ENCODE assay signal across 8 cellular contexts in the genomic region with DNA sequence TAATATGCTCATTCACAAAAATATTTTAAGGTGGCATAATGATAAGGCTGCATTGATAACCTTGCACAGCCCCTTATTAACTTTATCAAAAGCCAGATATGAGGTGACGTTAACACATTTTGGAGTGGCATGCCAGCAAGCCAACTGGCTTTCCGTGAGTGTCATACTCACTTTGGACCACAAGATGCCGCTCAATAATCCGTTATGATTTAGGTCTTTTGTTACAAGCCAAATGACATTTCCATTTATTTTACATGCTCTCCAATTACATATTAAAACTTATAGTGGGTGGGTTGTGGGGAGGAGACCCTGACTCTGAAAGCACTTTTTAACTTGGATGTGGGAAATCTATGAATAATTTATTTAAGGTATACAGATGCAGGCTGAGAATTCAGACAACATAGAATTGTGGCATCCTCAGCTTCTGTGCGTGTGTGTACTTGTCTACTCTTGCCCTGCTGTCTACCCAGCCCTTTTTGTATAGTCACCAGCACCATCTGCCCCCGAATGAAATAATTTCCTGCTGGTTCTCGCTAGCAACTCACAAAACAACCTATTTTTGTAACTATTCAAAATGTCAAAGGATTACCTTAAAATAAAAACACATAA.
DNase-seq lines count a peak whose midpoint lies in the region; ATAC-seq and TF ChIP-seq lines count a peak whose summit lies in the region.

No MANE protein-coding gene starts in this region.

- H3K27ac Mint-ChIP-seq in natural killer cell treated with Interleukin-12 subunit alpha and Interleukin-12 subunit beta and Interleukin-15 and Interleukin-18, amount 100 ng/mL, for 72 hours: no peak overlapping the region

- dilution Hi-C loops in mammary epithelial cell (cut with HindIII; ENCODE audit: low sequenced_read_pairs): no loop called here

- H3K4me1 ChIP-seq in mammary epithelial cell (ENCODE audit: insufficient read depth, low read length) (peaks cover 6% of the 10 kb centered on the region), lung (ENCODE audit: control insufficient read depth in 2 of 2, insufficient read depth in 2 of 2, low read length in 2 of 2) (no peaks in the 10 kb centered on the region)

- H3K36me3 Mint-ChIP-seq in natural killer cell treated with Interleukin-12 subunit alpha and Interleukin-12 subunit beta and Interleukin-15 and Interleukin-18, amount 100 ng/mL, for 72 hours: no peaks in the 10 kb centered on the region

- H3K4me3 ChIP-seq in mammary epithelial cell (replicated peaks in 1 of 3; ENCODE audit: insufficient read depth in 1 of 3, low read depth in 2 of 3, low read length in 3 of 3): peak overlapping the region in 1 of 3 experiments; percentile 2
- H3K4me3 ChIP-seq in lung: no peak overlapping the region

- WGBS in mammary epithelial cell (ENCODE audit: low coverage, missing lambda C conversion rate): 1% methylated on average over 7 of the region's 7 CpGs
- WGBS in lung, 2 donors: 24 to 33% methylated on average over 7 of the region's 7 CpGs

- H2AFZ ChIP-seq in mammary epithelial cell (ENCODE audit: low read depth, low read length): peak overlapping the region; percentile 64

- CTCF ChIA-PET in mammary epithelial cell (lab: Charles Lee; ENCODE audit: low non-redundant PET): interaction anchor here (0.5 to 0.8 kb wide), 2 partner anchors 33 to 102 kb away, joined by 3 read pairs; no protein-coding TSS in a partner anchor

- H3K9me3 ChIP-seq in mammary epithelial cell (replicated peaks; ENCODE audit: insufficient read depth, low read length) (no peaks in the 10 kb centered on the region), lung (ENCODE audit: control insufficient read depth in 2 of 2, insufficient read depth in 1 of 2, low read length in 1 of 2) (no peaks in the 10 kb centered on the region)

- H3K36me3 ChIP-seq in mammary epithelial cell (ENCODE audit: insufficient read depth, low read length): no peaks in the 10 kb centered on the region
- H3K36me3 ChIP-seq in lung (ENCODE audit: control insufficient read depth in 2 of 2, insufficient read depth in 2 of 2, low read length in 2 of 2): no peaks in the 10 kb centered on the region

- intact Hi-C loops in mammary epithelial cell (cut with micrococcal nuclease): loop anchor here (1.0 to 10.0 kb wide), 5 partner anchors 102 to 529 kb away; no protein-coding TSS in a partner anchor

- peak; percentile 73 for TF ChIP-seq CTCF in GM10266 (IDR thresholded peaks at IDR 0.05; ENCODE audit: control insufficient read depth, insufficient read depth, low read depth, missing control alignments)
- peak; percentile 87 to 93 for TF ChIP-seq CTCF in mammary epithelial cell (conservative IDR thresholded peaks at IDR 0.05 in 1 of 2, IDR thresholded peaks at IDR 0.05 in 1 of 2; ENCODE audit: extremely low read depth in 1 of 2, insufficient read depth in 1 of 2, low read depth in 1 of 2, low read length in 2 of 2)
- peak; percentile 17 for TF ChIP-seq CTCF in lung (IDR thresholded peaks at IDR 0.05; ENCODE audit: control extremely low read depth, extremely low read depth)

- ATAC-seq in HG03135 (IDR thresholded peaks at IDR 0.05; ENCODE audit: unreplicated experiment) (peak; percentile 76), lung (ENCODE audit: insufficient read depth, low FRiP score) (no peak)
- no peak for ATAC-seq in natural killer cell treated with Interleukin-12 subunit alpha and Interleukin-12 subunit beta and Interleukin-15 and Interleukin-18, amount 100 ng/mL, for 72 hours

- no peak overlapping the region for H3K4me3 Mint-ChIP-seq in natural killer cell treated with Interleukin-12 subunit alpha and Interleukin-12 subunit beta and Interleukin-15 and Interleukin-18, amount 100 ng/mL, for 72 hours

- no peaks in the 10 kb centered on the region for H3K4me1 Mint-ChIP-seq in natural killer cell treated with Interleukin-12 subunit alpha and Interleukin-12 subunit beta and Interleukin-15 and Interleukin-18, amount 100 ng/mL, for 72 hours (ENCODE audit: low read depth in 2 of 2)

- no peaks in the 10 kb centered on the region for H3K9me3 Mint-ChIP-seq in natural killer cell treated with Interleukin-12 subunit alpha and Interleukin-12 subunit beta and Interleukin-15 and Interleukin-18, amount 100 ng/mL, for 72 hours

- H3K27me3 ChIP-seq in mammary epithelial cell (ENCODE audit: insufficient read depth, low read length) (no peaks in the 10 kb centered on the region), lung (ENCODE audit: control insufficient read depth, insufficient read depth) (no peaks in the 10 kb centered on the region)

- no TSS peak for BruUV-seq in mammary epithelial cell (replicated peaks; lab: Mats Ljungman, UMichigan)

- H3K27ac ChIP-seq in mammary epithelial cell (ENCODE audit: insufficient read depth, low read depth, low read length) (peak overlapping the region; percentile 31), lung (ENCODE audit: low read depth in 1 of 2, low read length in 1 of 2) (no peak overlapping the region)

- H3K4me2 ChIP-seq in mammary epithelial cell (ENCODE audit: insufficient read depth, low read depth, low read length): peak overlapping the region; percentile 69

- H3K79me2 ChIP-seq in mammary epithelial cell (ENCODE audit: insufficient read depth, low read length): no peaks in the 10 kb centered on the region

- peak; percentile 43 for DNase-seq in AG08395 (ENCODE audit: low spot score)
- peak; percentile 10 for DNase-seq in GM10266 (ENCODE audit: extremely low spot score)
- DNase-seq in NCI-H345 (lab: John Stamatoyannopoulos, UW): peak; percentile 75
- peak; percentile 75 for DNase-seq in mammary epithelial cell
- no peak for DNase-seq in lung (ENCODE audit: low spot score)
- no peak for DNase-seq in effector CD8-positive, alpha-beta T cell (lab: John Stamatoyannopoulos, UW)
- no peak for DNase-seq in natural killer cell treated with Interleukin-12 subunit alpha and Interleukin-12 subunit beta and Interleukin-15 and Interleukin-18, amount 100 ng/mL, for 72 hours (ENCODE audit: low spot score)

- H3K27me3 Mint-ChIP-seq in natural killer cell treated with Interleukin-12 subunit alpha and Interleukin-12 subunit beta and Interleukin-15 and Interleukin-18, amount 100 ng/mL, for 72 hours: peaks cover 2 to 18% of the 10 kb centered on the region in 2 donors

- in situ Hi-C loops in mammary epithelial cell (cut with MboI; ENCODE audit: low sequenced_read_pairs in 2 of 2): no loop called here

- no peak overlapping the region for H3K9ac ChIP-seq in mammary epithelial cell (ENCODE audit: insufficient read depth, low read length)

- H4K20me1 ChIP-seq in mammary epithelial cell (ENCODE audit: insufficient read depth, low read length): no peaks in the 10 kb centered on the region

Comparison
In these comparisons a context has a peak if more than half of its experiments do, and no peak if none do; other contexts are left out.
1. DNase-seq: peak in AG08395 (single experiment), GM10266 (single experiment), NCI-H345 (single experiment) and mammary epithelial cell (single experiment); none in lung (single experiment), effector CD8-positive, alpha-beta T cell (single experiment) and natural killer cell treated with Interleukin-12 subunit alpha and Interleukin-12 subunit beta and Interleukin-15 and Interleukin-18, amount 100 ng/mL, for 72 hours (single experiment).
2. CTCF ChIP-seq: peak in every context shown above with its lines; median percentile 90 in mammary epithelial cell; 73 in GM10266; 17 in lung.